Comparison of ENCODE assay signal across 23 cellular contexts in the genomic region with DNA sequence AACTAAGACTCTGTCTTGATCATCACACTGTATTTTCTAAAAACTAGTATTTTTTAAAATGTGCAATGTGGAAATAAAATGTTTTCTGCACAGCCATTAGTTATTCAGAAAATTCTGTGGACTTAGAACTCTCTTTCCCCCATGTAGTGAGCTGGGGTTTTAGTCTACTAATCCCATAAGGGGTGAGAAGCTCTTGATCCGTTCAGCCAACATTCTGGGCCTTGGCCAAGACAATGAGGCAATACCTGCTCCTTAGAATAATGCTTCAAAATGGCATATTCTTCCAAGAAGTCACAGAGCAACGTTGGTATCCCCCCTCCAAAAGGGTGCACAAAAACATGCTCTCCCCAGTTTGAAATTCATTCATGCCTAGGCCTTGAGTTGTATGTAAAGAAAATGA. TPM values are rescaled to one million over a fixed set of nuclear protein-coding genes. Genes with fewer than 3 reads are reported as not detected.
"Had no signal": no experiment of that assay in that cellular context is flagged by ENCODE, and none has a peak within 500 bp of the region (broad histone marks: within the 10 kb centered on the region; RNA-seq: fewer than 3 reads in every experiment).

No MANE protein-coding gene starts in this region.

- H3K4me1 ChIP-seq: foreskin keratinocyte had no signal

- H3K4me2 ChIP-seq: hepatocyte had no signal

- DNase-seq: activated CD4-positive, alpha-beta T cell treated with anti-CD3 and anti-CD28 coated beads for 4 hours; activated CD4-positive, alpha-beta T cell treated with anti-CD3 and anti-CD28 coated beads, Interleukin-2, amount 50 U/mL, for 48 hours; activated CD4-positive, CD25-positive, alpha-beta regulatory T cell; activated CD8-positive, alpha-beta memory T cell treated with anti-CD3 and anti-CD28 coated beads, Interleukin-2, amount 50 U/mL, for 48 hours; activated naive CD4-positive, alpha-beta T cell treated with Interleukin-2 at 50 U/mL for 16 hours; activated T-cell treated with anti-CD3 and anti-CD28 coated beads, Interleukin-2, amount 50 U/mL, for 4 hours; effector CD4-positive, alpha-beta T cell; erythroblast; foreskin keratinocyte; immature natural killer cell; lower lobe of right lung; naive B cell; stimulated activated CD4-positive, alpha-beta T cell treated with anti-CD3 and anti-CD28 coated beads, Interleukin-4, amount 100 ng/mL, for 4 hours; stimulated activated naive CD8-positive, alpha-beta T cell treated with anti-CD3 and anti-CD28 coated beads, Interleukin-15, amount 100 ng/mL, for 72 hours; T-helper 1 cell; T-helper 9 cell; transverse colon had no signal

- H3K36me3 ChIP-seq: cardiac muscle cell, lower lobe of right lung, transverse colon had no signal

- ATAC-seq: activated T-cell treated with anti-CD3 and anti-CD28 coated beads, Interleukin-2, amount 50 U/mL, for 4 hours; foreskin keratinocyte; left lobe of liver; lower lobe of right lung; stimulated activated naive CD8-positive, alpha-beta T cell treated with anti-CD3 and anti-CD28 coated beads, Interleukin-15, amount 100 ng/mL, for 72 hours had no signal

- H3K4me3 ChIP-seq: cardiac muscle cell, hepatocyte, lower lobe of right lung, transverse colon had no signal

- H3K79me2 ChIP-seq: hepatocyte had no signal

- H3K27ac ChIP-seq: cardiac muscle cell, foreskin keratinocyte, hepatocyte, lower lobe of right lung, transverse colon had no signal

- H3K9me3 ChIP-seq: lower lobe of right lung, transverse colon had no signal

- FAIRE-seq: endometrium, urothelium cell line had no signal

- H2AFZ ChIP-seq: hepatocyte had no signal

RNA-seq across cellular contexts. Expression of a gene that starts 4.0 kb away (rescaled TPM):
- total RNA-seq: fibroblast of lung had no signal
- polyA plus RNA-seq: immature natural killer cell had no signal
